ENCODE assay signal across 8 cellular contexts in the genomic region with DNA sequence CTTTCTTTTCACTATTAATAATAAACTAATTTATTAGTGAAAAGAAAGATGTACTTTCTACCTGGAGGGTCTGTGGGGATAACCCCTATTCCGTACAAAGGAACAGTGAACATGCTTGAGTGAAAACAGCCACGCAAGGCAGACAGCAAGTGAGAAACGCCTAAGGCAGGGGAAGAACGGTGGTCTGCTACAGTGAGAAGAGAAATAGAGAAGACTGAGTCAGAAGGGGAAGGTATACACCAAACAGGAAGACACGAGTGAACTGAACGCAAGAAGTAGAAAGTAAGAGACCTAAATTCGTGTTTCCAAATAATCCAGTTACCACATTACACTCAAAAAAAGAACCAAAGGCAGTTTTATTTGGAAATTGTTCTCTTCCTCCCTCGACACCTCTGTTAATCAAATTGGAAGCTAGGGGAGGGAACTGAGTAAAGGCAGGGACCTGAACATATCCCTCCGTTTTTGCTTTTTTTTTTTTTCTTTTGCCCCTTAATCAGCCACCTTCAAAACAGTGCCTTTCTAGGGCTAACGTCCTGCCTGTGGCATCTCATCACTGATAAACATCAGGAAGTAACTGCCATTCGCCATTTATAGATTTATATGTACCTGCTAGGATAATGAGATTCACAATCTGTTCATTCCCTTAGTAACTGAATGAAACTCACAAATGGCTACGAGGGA. TPM values are rescaled to one million over a fixed set of nuclear protein-coding genes. Genes with fewer than 3 reads are reported as not detected.
A peak's percentile ranks its signal among the peaks of the same experiment; 100 is the strongest.
DNase-seq lines count a peak whose midpoint lies in the region; ATAC-seq and TF ChIP-seq lines count a peak whose summit lies in the region.

No MANE protein-coding gene starts in this region.

- peak overlapping the region; percentile 72 to 91 (median 91) for H3K27ac Mint-ChIP-seq in CD4-positive, CD25-positive, alpha-beta regulatory T cell

- peak; percentile 75 to 80 for ATAC-seq in CD4-positive, CD25-positive, alpha-beta regulatory T cell (ENCODE audit: low read depth in 2 of 2)
- ATAC-seq in GM19455 (IDR thresholded peaks at IDR 0.05; ENCODE audit: unreplicated experiment) (peak; percentile 72), mucosa of descending colon (peak; percentile 51), esophagus mucosa (no peak)

- peak overlapping the region; percentile 77 for H3K27ac ChIP-seq in CD4-positive, CD25-positive, alpha-beta regulatory T cell (ENCODE audit: insufficient read depth, low read length, poor library complexity, severe bottlenecking)
- peak overlapping the region; percentile 67 to 77 for H3K27ac ChIP-seq in ascending aorta

- peaks cover 0 to 2% (median 0%) of the 10 kb centered on the region in 7 donors for H3K9me3 Mint-ChIP-seq in CD4-positive, CD25-positive, alpha-beta regulatory T cell

- peaks cover 4% of the 10 kb centered on the region for H3K36me3 Mint-ChIP-seq in CD4-positive, CD25-positive, alpha-beta regulatory T cell

- TF ChIP-seq CTCF in ascending aorta (IDR thresholded peaks at IDR 0.05) (no peak), mucosa of descending colon (IDR thresholded peaks at IDR 0.05) (no peak)

- no peaks in the 10 kb centered on the region for H3K27me3 ChIP-seq in CD4-positive, CD25-positive, alpha-beta regulatory T cell (ENCODE audit: control insufficient read depth, insufficient read depth, low read length)
- H3K27me3 ChIP-seq in ascending aorta, result no peaks in the 10 kb centered on the region

- H3K4me1 ChIP-seq in CD4-positive, CD25-positive, alpha-beta regulatory T cell (ENCODE audit: control insufficient read depth, insufficient read depth, low read length, poor library complexity, severe bottlenecking), result peaks cover 27% of the 10 kb centered on the region
- H3K4me1 ChIP-seq in ascending aorta (peaks cover 7 to 23% of the 10 kb centered on the region in 2 donors), mucosa of descending colon (ENCODE audit: low read depth) (peaks cover 6% of the 10 kb centered on the region)

- H3K27me3 Mint-ChIP-seq in CD4-positive, CD25-positive, alpha-beta regulatory T cell, result no peaks in the 10 kb centered on the region

- peak in 1 of 3 donors; percentile 69 for DNase-seq in CD4-positive, CD25-positive, alpha-beta regulatory T cell
- DNase-seq in HT1080 (ENCODE audit: low read depth) (peak; percentile 60), ascending aorta (ENCODE audit: low spot score in 2 of 2) (no peak), mucosa of descending colon (no peak), NCI-H524 (lab: John Stamatoyannopoulos, UW) (no peak), posterior vena cava (ENCODE audit: low spot score) (no peak)

- peak overlapping the region; percentile 27 to 82 (median 56) for H3K4me3 Mint-ChIP-seq in CD4-positive, CD25-positive, alpha-beta regulatory T cell

- peak overlapping the region; percentile 82 for H3K4me3 ChIP-seq in CD4-positive, CD25-positive, alpha-beta regulatory T cell (ENCODE audit: low read depth, low read length)
- H3K4me3 ChIP-seq in ascending aorta (peak overlapping the region in 1 of 2 donors; percentile 31), mucosa of descending colon (no peak overlapping the region)

- peaks cover 6% of the 10 kb centered on the region for H3K36me3 ChIP-seq in CD4-positive, CD25-positive, alpha-beta regulatory T cell (ENCODE audit: control insufficient read depth, insufficient read depth, low read length)
- H3K36me3 ChIP-seq in ascending aorta (no peaks in the 10 kb centered on the region), mucosa of descending colon (ENCODE audit: low read depth) (no peaks in the 10 kb centered on the region)

- H3K9me3 ChIP-seq in CD4-positive, CD25-positive, alpha-beta regulatory T cell (ENCODE audit: control insufficient read depth in 2 of 2, low read length in 2 of 2), result no peaks in the 10 kb centered on the region
- H3K9me3 ChIP-seq in ascending aorta, result no peaks in the 10 kb centered on the region
- no peaks in the 10 kb centered on the region for H3K9me3 ChIP-seq in mucosa of descending colon

- peaks cover 16 to 48% (median 45%) of the 10 kb centered on the region in 4 donors for H3K4me1 Mint-ChIP-seq in CD4-positive, CD25-positive, alpha-beta regulatory T cell

- intact Hi-C loops in ascending aorta (cut with DNase I), result no loop called here
- intact Hi-C loops in mucosa of descending colon (cut with DNase I, micrococcal nuclease), result no loop called here
- intact Hi-C loops in posterior vena cava (cut with DNase I), result no loop called here

RNA-seq across cellular contexts. Expression of a gene that starts 48.9 kb away (rescaled TPM):
- total RNA-seq in CD4-positive, CD25-positive, alpha-beta regulatory T cell, result 191 TPM
- polyA plus RNA-seq in CD4-positive, CD25-positive, alpha-beta regulatory T cell, result 10 to 100 TPM; 15.8 to 22.9 (median 18.9) TPM
- 10.3 and 10.4 TPM in 2 replicates for total RNA-seq in HT1080 (2014; rRNA removed; shearing (Covaris generic))
- 11.3 and 14.1 TPM in 2 replicates for polyA plus RNA-seq in HT1080 (2015; cell fraction: cytosol; rRNA removed)
- 26.6 and 27.5 TPM in 2 replicates for polyA plus RNA-seq in HT1080 (2015; cell fraction: nucleus; rRNA removed)
- total RNA-seq in ascending aorta (68.3 TPM), mucosa of descending colon (10 to 100 TPM; 30.4 to 87.3 (median 50.1) TPM), posterior vena cava (10 to 100 TPM; 63.1 to 72.2 TPM), esophagus mucosa (29.3 TPM)
